ENCODE assay signal across 8 cellular contexts in the genomic region with DNA sequence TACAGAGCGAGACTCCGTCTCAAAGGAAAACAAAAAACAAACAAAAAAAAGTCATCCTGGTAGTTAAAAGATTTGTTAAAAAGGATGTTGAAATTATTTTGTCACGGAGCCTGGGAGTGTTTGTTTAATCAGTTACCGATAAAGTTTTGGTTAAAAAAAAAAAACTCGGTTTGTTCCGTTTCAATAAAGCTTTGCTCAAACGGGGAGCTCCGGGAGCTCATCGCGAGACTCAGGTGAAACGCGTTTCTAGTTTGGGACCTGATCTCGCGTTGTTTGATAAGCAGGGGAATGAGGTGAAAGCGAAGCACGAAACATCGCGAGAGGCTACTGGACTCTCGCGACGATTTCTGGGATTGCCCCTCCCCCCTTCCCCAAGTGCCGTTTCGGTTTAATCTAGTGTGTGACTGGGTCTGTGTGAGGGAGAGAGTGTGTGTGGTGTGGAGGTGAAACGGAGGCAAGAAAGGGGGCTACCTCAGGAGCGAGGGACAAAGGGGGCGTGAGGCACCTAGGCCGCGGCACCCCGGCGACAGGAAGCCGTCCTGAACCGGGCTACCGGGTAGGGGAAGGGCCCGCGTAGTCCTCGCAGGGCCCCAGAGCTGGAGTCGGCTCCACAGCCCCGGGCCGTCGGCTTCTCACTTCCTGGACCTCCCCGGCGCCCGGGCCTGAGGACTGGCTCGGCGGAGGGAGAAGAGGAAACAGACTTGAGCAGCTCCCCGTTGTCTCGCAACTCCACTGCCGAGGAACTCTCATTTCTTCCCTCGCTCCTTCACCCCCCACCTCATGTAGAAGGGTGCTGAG. TPM values are rescaled to one million over a fixed set of nuclear protein-coding genes. Genes with fewer than 3 reads are reported as not detected.
A peak's percentile ranks its signal among the peaks of the same experiment; 100 is the strongest.
DNase-seq lines count a peak whose midpoint lies in the region; ATAC-seq and TF ChIP-seq lines count a peak whose summit lies in the region.

A gene (plus strand): TSS at position 374 of the 798 bp plus-strand sequence. CDS start 586 bp downstream, outside the sequence.

- no peaks in the 10 kb centered on the region for H3K36me3 ChIP-seq in left ventricle myocardium inferior

- H3K4me3 ChIP-seq in left ventricle myocardium inferior: peak within 1 kb of the TSS; percentile 92

- H3K4me1 ChIP-seq in left ventricle myocardium inferior: peaks cover 50% of the 10 kb centered on the region

- H3K36me3 Mint-ChIP-seq in T-helper 17 cell (ENCODE audit: low read depth): peaks cover 3% of the 10 kb centered on the region
- H3K36me3 Mint-ChIP-seq in progenitor cell of endocrine pancreas (ENCODE audit: insufficient read depth): peaks cover 5% of the 10 kb centered on the region

- H3K9me3 ChIP-seq in T-helper 17 cell (ENCODE audit: control insufficient read depth, low read length, poor library complexity, severe bottlenecking) (no peaks in the 10 kb centered on the region), left ventricle myocardium inferior (replicated peaks) (no peaks in the 10 kb centered on the region)

- intact Hi-C loops in left ventricle myocardium inferior (cut with micrococcal nuclease): no loop called here

- DNase-seq in GM13976 (ENCODE audit: low spot score) (peak; percentile 99), NCI-H1694 treated with DMSO at 0.1 percent for 48 hours (lab: John Stamatoyannopoulos, UW) (peak; percentile 99), T-helper 17 cell (peak; percentile 76 to 88 (median 87)), amygdala (lab: John Stamatoyannopoulos, UW) (peak; percentile 28 to 98 (median 90)), left ventricle myocardium inferior (peak; percentile 92), progenitor cell of endocrine pancreas (ENCODE audit: low spot score, unreplicated experiment) (peak; percentile 89), ureter (ENCODE audit: low spot score) (peak; percentile 98)

- TF ChIP-seq CTCF in GM13976 (IDR thresholded peaks at IDR 0.05; ENCODE audit: borderline replicate concordance, control extremely low read depth, extremely low read depth, insufficient read depth, missing control alignments) (no peak), left ventricle myocardium inferior (IDR thresholded peaks at IDR 0.05; ENCODE audit: borderline replicate concordance) (no peak), progenitor cell of endocrine pancreas (IDR thresholded peaks at IDR 0.05; ENCODE audit: unreplicated experiment) (no peak)

- H3K4me1 Mint-ChIP-seq in T-helper 17 cell (peaks cover 32% of the 10 kb centered on the region), progenitor cell of endocrine pancreas (ENCODE audit: low read depth) (peaks cover 28% of the 10 kb centered on the region)

- no peaks in the 10 kb centered on the region for H3K27me3 Mint-ChIP-seq in T-helper 17 cell
- no peaks in the 10 kb centered on the region for H3K27me3 Mint-ChIP-seq in progenitor cell of endocrine pancreas

- peak within 1 kb of the TSS; percentile 99 for H3K4me3 Mint-ChIP-seq in T-helper 17 cell
- H3K4me3 Mint-ChIP-seq in progenitor cell of endocrine pancreas (ENCODE audit: low read depth): peak within 1 kb of the TSS; percentile 100

- no peaks in the 10 kb centered on the region for H3K9me3 Mint-ChIP-seq in progenitor cell of endocrine pancreas (ENCODE audit: low read depth)

- in situ Hi-C loops in GM13976 (cut with MboI; ENCODE audit: low sequenced_read_pairs, unreplicated experiment): no loop called here

- peak within 1 kb of the TSS; percentile 99 for H3K27ac Mint-ChIP-seq in T-helper 17 cell
- peak within 1 kb of the TSS; percentile 100 for H3K27ac Mint-ChIP-seq in progenitor cell of endocrine pancreas

- ATAC-seq in HG02884 (IDR thresholded peaks at IDR 0.05; ENCODE audit: unreplicated experiment) (peak; percentile 57), T-helper 17 cell (peak; percentile 84)

- H3K27ac ChIP-seq in left ventricle myocardium inferior (replicated peaks): peak within 1 kb of the TSS; percentile 97

- H3K27me3 ChIP-seq in left ventricle myocardium inferior (ENCODE audit: low read depth): no peaks in the 10 kb centered on the region

RNA-seq across cellular contexts. Expression of the gene that starts here (rescaled TPM):
- total RNA-seq in T-helper 17 cell (100 to 1,000 TPM in 1 of 2 donors, 10 to 100 TPM in 1; 97.4 to 105 TPM), left ventricle myocardium inferior (19.7 TPM), progenitor cell of endocrine pancreas (81.5 and 86.8 TPM in 2 replicates), ureter (110 TPM)

Comparison
In these comparisons a context has a peak if more than half of its experiments do, and no peak if none do; other contexts are left out.
1. Peak in every context shown above with its lines: DNase-seq, ATAC-seq, H3K4me3 ChIP-seq and H3K27ac ChIP-seq.